Comparison of ENCODE assay signal across 31 cellular contexts in the genomic region with DNA sequence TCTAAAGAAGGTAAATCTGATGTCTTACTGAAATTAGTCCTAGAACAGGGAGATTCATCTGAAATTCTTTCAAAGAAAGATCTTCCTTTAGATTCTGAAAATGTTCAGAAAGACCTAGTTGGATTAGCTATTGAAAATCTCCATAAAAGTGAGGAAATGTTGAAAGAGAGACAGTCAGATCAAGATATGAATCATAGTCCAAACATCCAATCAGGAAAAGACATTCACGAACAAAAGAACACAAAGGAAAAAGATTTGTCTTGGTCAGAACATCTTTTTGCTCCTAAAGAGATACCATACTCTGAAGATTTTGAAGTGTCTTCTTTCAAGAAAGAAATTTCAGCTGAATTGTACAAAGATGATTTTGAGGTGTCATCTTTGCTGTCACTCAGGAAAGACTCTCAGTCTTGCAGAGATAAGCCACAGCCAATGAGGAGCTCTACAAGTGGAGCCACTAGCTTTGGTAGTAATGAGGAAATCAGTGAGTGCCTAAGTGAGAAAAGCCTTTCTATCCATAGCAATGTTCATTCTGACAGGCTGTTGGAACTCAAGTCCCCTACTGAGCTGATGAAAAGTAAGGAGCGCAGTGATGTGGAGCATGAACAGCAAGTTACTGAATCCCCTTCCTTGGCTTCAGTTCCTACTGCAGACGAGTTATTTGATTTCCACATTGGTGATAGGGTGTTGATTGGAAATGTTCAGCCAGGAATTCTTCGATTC.
DNase-seq lines count a peak whose midpoint lies in the region; ATAC-seq, FAIRE-seq and TF ChIP-seq lines count a peak whose summit lies in the region.
"Had no signal": no experiment of that assay in that cellular context is flagged by ENCODE, and none has a peak within 500 bp of the region (broad histone marks: within the 10 kb centered on the region; RNA-seq: fewer than 3 reads in every experiment).

No MANE protein-coding gene starts in this region.

- intact Hi-C loops in natural killer cell (cut with micrococcal nuclease): no loop called here
- intact Hi-C loops in K562 (cut with micrococcal nuclease): no loop called here
- intact Hi-C loops in OCI-LY7 (cut with micrococcal nuclease; ENCODE audit: unreplicated experiment): no loop called here

- H4K20me1 ChIP-seq in K562 (replicated peaks; ENCODE audit: control insufficient read depth, insufficient read depth, low read length): no peaks in the 10 kb centered on the region
- no peaks in the 10 kb centered on the region for H4K20me1 ChIP-seq in OCI-LY7 (ENCODE audit: insufficient read depth, low read length)

- 0 out of 2 replicates have a peak, but pooled peaks cover 3% of the 10 kb centered on the region for H3K9me2 ChIP-seq in OCI-LY7 (ENCODE audit: insufficient read depth, low read length)

- peak overlapping the region; percentile 15 to 24 for H3K27ac Mint-ChIP-seq in natural killer cell
- peak overlapping the region in 1 of 2 donors; percentile 68 for H3K27ac Mint-ChIP-seq in natural killer cell treated with Interleukin-12 subunit alpha and Interleukin-12 subunit beta and Interleukin-15 and Interleukin-18, amount 100 ng/mL, for 72 hours
- H3K27ac Mint-ChIP-seq in stimulated activated naive B cell treated with anti-CD40 and anti-IgM and Interleukin-4, amounts not matched to agents 10 μg/mL and 1 μg/mL and 100 μg/mL, for 72 hours: peak overlapping the region; percentile 44
- H3K27ac Mint-ChIP-seq: activated CD4-positive, alpha-beta T cell treated with anti-CD3 and anti-CD28 coated beads, Interleukin-2, amount 10 ng/mL, durations not matched to agents 24 days and 14 days; activated naive CD8-positive, alpha-beta T cell; activated T-helper 1 cell treated with anti-CD3 and anti-CD28 coated beads, Interleukin-12 subunit alpha, Interleukin-12 subunit beta, Interleukin-2, Interleukin-4 antibody, amounts not matched to agents 30 ng/mL and 10 ng/mL and 1 ng/mL, durations not matched to agents 14 hours and 24 hours and 36 hours had no signal

- TF ChIP-seq RAD21 in K562 (CRISPR knock-in tag; conservative IDR thresholded peaks at IDR 0.05 in 1 of 2, IDR thresholded peaks at IDR 0.05 in 1 of 2): no peak

- no peak overlapping the region for H3K4me2 ChIP-seq in K562 (ENCODE audit: insufficient read depth, low read length)
- no peak overlapping the region for H3K4me2 ChIP-seq in OCI-LY7 (ENCODE audit: low read length)

- H3K27me3 Mint-ChIP-seq in natural killer cell (ENCODE audit: low read depth in 2 of 2): no peaks in the 10 kb centered on the region
- H3K27me3 Mint-ChIP-seq in natural killer cell treated with Interleukin-12 subunit alpha and Interleukin-12 subunit beta and Interleukin-15 and Interleukin-18, amount 100 ng/mL, for 72 hours: no peaks in the 10 kb centered on the region
- no peaks in the 10 kb centered on the region for H3K27me3 Mint-ChIP-seq in stimulated activated naive B cell treated with anti-CD40 and anti-IgM and Interleukin-4, amounts not matched to agents 10 μg/mL and 1 μg/mL and 100 μg/mL, for 72 hours
- H3K27me3 Mint-ChIP-seq: activated CD4-positive, alpha-beta T cell treated with anti-CD3 and anti-CD28 coated beads, Interleukin-2, amount 10 ng/mL, durations not matched to agents 24 days and 14 days; activated naive CD8-positive, alpha-beta T cell had no signal

- peaks cover 38% of the 10 kb centered on the region for H3K36me3 Mint-ChIP-seq in natural killer cell
- peaks cover 29% of the 10 kb centered on the region for H3K36me3 Mint-ChIP-seq in natural killer cell treated with Interleukin-12 subunit alpha and Interleukin-12 subunit beta and Interleukin-15 and Interleukin-18, amount 100 ng/mL, for 72 hours
- H3K36me3 Mint-ChIP-seq in stimulated activated naive B cell treated with anti-CD40 and anti-IgM and Interleukin-4, amounts not matched to agents 10 μg/mL and 1 μg/mL and 100 μg/mL, for 72 hours: peaks cover 48 to 58% of the 10 kb centered on the region in 2 donors

- DNase-seq in natural killer cell: no peak
- no peak for DNase-seq in natural killer cell treated with Interleukin-12 subunit alpha and Interleukin-12 subunit beta and Interleukin-15 and Interleukin-18, amount 100 ng/mL, for 72 hours (ENCODE audit: low spot score)
- DNase-seq in K562 (ENCODE audit: extremely low read depth in 1 of 4, low spot score in 3 of 4): peak in 2 of 4 experiments; percentile 14 to 24
- peak; percentile 50 for DNase-seq in fibroblast of pulmonary artery (ENCODE audit: low read depth)
- DNase-seq in stimulated activated naive B cell treated with anti-CD40 and anti-IgM and Interleukin-4, amounts not matched to agents 10 μg/mL and 1 μg/mL and 100 μg/mL, for 72 hours: no peak
- no peak for DNase-seq in OCI-LY7 (ENCODE audit: low spot score)
- DNase-seq in NCI-H526 treated with DMSO at 0.1 percent for 48 hours (lab: John Stamatoyannopoulos, UW): no peak
- DNase-seq in Ammon's horn (ENCODE audit: low spot score): no peak
- DNase-seq: activated CD4-positive, alpha-beta T cell treated with anti-CD3 and anti-CD28 coated beads, Interleukin-2, amount 10 ng/mL, durations not matched to agents 24 days and 14 days; effector CD8-positive, alpha-beta T cell; gastrocnemius medialis; H7; left cardiac atrium; MG63; NCI-H1105 treated with DMSO at 0.1 percent for 48 hours; NCI-H1930; NCI-H226; NCI-H748 treated with DMSO at 0.1 percent for 48 hours; SIG-M5; sigmoid colon; stimulated activated CD4-positive, alpha-beta T cell treated with anti-CD3 and anti-CD28 coated beads, Interleukin-4, amount 100 ng/mL, for 4 hours; stimulated activated naive CD4-positive, alpha-beta T cell; testis; uterus had no signal

- H3K9me3 Mint-ChIP-seq in natural killer cell: no peaks in the 10 kb centered on the region
- H3K9me3 Mint-ChIP-seq in natural killer cell treated with Interleukin-12 subunit alpha and Interleukin-12 subunit beta and Interleukin-15 and Interleukin-18, amount 100 ng/mL, for 72 hours: no peaks in the 10 kb centered on the region
- no peaks in the 10 kb centered on the region for H3K9me3 Mint-ChIP-seq in stimulated activated naive B cell treated with anti-CD40 and anti-IgM and Interleukin-4, amounts not matched to agents 10 μg/mL and 1 μg/mL and 100 μg/mL, for 72 hours
- H3K9me3 Mint-ChIP-seq: activated CD4-positive, alpha-beta T cell treated with anti-CD3 and anti-CD28 coated beads, Interleukin-2, amount 10 ng/mL, durations not matched to agents 24 days and 14 days; activated T-helper 1 cell treated with anti-CD3 and anti-CD28 coated beads, Interleukin-12 subunit alpha, Interleukin-12 subunit beta, Interleukin-2, Interleukin-4 antibody, amounts not matched to agents 30 ng/mL and 10 ng/mL and 1 ng/mL, durations not matched to agents 14 hours and 24 hours and 36 hours had no signal

- H3K4me3 ChIP-seq in K562 (no peak overlapping the region), fibroblast of pulmonary artery (replicated peaks; ENCODE audit: low read depth, low read length) (no peak overlapping the region), OCI-LY7 (ENCODE audit: low read depth, low read length, poor library complexity, severe bottlenecking) (no peak overlapping the region)
- H3K4me3 ChIP-seq: gastrocnemius medialis, MG63, prostate gland, sigmoid colon, testis, uterus had no signal

- H3K9me1 ChIP-seq in K562 (ENCODE audit: control insufficient read depth, insufficient read depth, low read length): no peaks in the 10 kb centered on the region

- H3K4me3 Mint-ChIP-seq in natural killer cell: no peak overlapping the region
- H3K4me3 Mint-ChIP-seq in natural killer cell treated with Interleukin-12 subunit alpha and Interleukin-12 subunit beta and Interleukin-15 and Interleukin-18, amount 100 ng/mL, for 72 hours: no peak overlapping the region
- H3K4me3 Mint-ChIP-seq in stimulated activated naive B cell treated with anti-CD40 and anti-IgM and Interleukin-4, amounts not matched to agents 10 μg/mL and 1 μg/mL and 100 μg/mL, for 72 hours: no peak overlapping the region
- H3K4me3 Mint-ChIP-seq: activated CD4-positive, alpha-beta T cell treated with anti-CD3 and anti-CD28 coated beads, Interleukin-2, amount 10 ng/mL, durations not matched to agents 24 days and 14 days; activated naive CD8-positive, alpha-beta T cell; activated T-helper 1 cell treated with anti-CD3 and anti-CD28 coated beads, Interleukin-12 subunit alpha, Interleukin-12 subunit beta, Interleukin-2, Interleukin-4 antibody, amounts not matched to agents 30 ng/mL and 10 ng/mL and 1 ng/mL, durations not matched to agents 14 hours and 24 hours and 36 hours had no signal

- no peak for FAIRE-seq in K562 (lab: Jason Lieb, UNC)
- FAIRE-seq: GM19239, RCC 7860 had no signal

- no peaks in the 10 kb centered on the region for H3K27me3 ChIP-seq in K562 (ENCODE audit: control insufficient read depth in 2 of 2, insufficient read depth in 2 of 2, low read length in 2 of 2)
- H3K27me3 ChIP-seq: gastrocnemius medialis, MG63, neutrophil, sigmoid colon, testis, uterus had no signal

- BruUV-seq in K562 (replicated peaks; lab: Mats Ljungman, UMichigan) (no TSS peak), OCI-LY7 (replicated peaks; lab: Mats Ljungman, UMichigan) (no TSS peak)

- H2AFZ ChIP-seq in K562 (ENCODE audit: low read depth, low read length): no peak overlapping the region
- no peak overlapping the region for H2AFZ ChIP-seq in OCI-LY7 (ENCODE audit: low read length)

- peaks cover 81% of the 10 kb centered on the region; the same call in 2 of the 3 replicates for H3K36me3 ChIP-seq in K562 (ENCODE audit: control insufficient read depth, insufficient read depth, low read length)
- H3K36me3 ChIP-seq in OCI-LY7 (ENCODE audit: insufficient read depth, low read length): peaks cover 91% of the 10 kb centered on the region
- H3K36me3 ChIP-seq: uterus had no signal

- ATAC-seq in natural killer cell: no peak
- no peak for ATAC-seq in natural killer cell treated with Interleukin-12 subunit alpha and Interleukin-12 subunit beta and Interleukin-15 and Interleukin-18, amount 100 ng/mL, for 72 hours
- ATAC-seq in K562: no peak; the same call in 2 of the 3 replicates
- no peak for ATAC-seq in stimulated activated naive B cell treated with anti-CD40 and anti-IgM and Interleukin-4, amounts not matched to agents 10 μg/mL and 1 μg/mL and 100 μg/mL, for 72 hours (replicated peaks)
- ATAC-seq: gastrocnemius medialis, left cardiac atrium had no signal

- H3K79me2 ChIP-seq in K562 (ENCODE audit: control insufficient read depth, insufficient read depth, low read length) (no peaks in the 10 kb centered on the region), OCI-LY7 (ENCODE audit: insufficient read depth, low read depth, low read length) (no peaks in the 10 kb centered on the region)

- no peaks in the 10 kb centered on the region for H3K4me1 ChIP-seq in K562 (replicated peaks in 1 of 2; ENCODE audit: control insufficient read depth in 2 of 2, insufficient read depth in 2 of 2, low read length in 2 of 2)
- no peaks in the 10 kb centered on the region for H3K4me1 ChIP-seq in OCI-LY7 (ENCODE audit: insufficient read depth, low read length, poor library complexity, severe bottlenecking)
- H3K4me1 ChIP-seq: prostate gland, testis, uterus had no signal

- H3K9me3 ChIP-seq in K562 (replicated peaks; ENCODE audit: control insufficient read depth, insufficient read depth, low read depth, low read length): no peaks in the 10 kb centered on the region
- H3K9me3 ChIP-seq in OCI-LY7 (ENCODE audit: low read length): no peaks in the 10 kb centered on the region
- H3K9me3 ChIP-seq: gastrocnemius medialis, MG63, neutrophil, prostate gland, sigmoid colon, testis, uterus had no signal

- H3K27ac ChIP-seq in K562 (ENCODE audit: extremely low read depth, low read depth, low read length): no peak overlapping the region
- no peak overlapping the region for H3K27ac ChIP-seq in OCI-LY7 (ENCODE audit: low read depth, low read length, poor library complexity, severe bottlenecking)
- H3K27ac ChIP-seq: gastrocnemius medialis, neutrophil, prostate gland, sigmoid colon, testis, uterus, VCaP had no signal

- WGBS in K562 (ENCODE audit: insufficient coverage, low coverage, missing lambda C conversion rate): 81% methylated on average over 4 of the region's 4 CpGs

- no peak for TF ChIP-seq EP300 in K562 (IDR thresholded peaks at IDR 0.05; ENCODE audit: low read length)

- POLR2A ChIA-PET in K562 (lab: Yijun Ruan, JAX) (interaction anchor here (1.0 kb wide), 1 partner anchor 8 kb away, joined by 3 read pairs; no protein-coding TSS in a partner anchor), OCI-LY7 (lab: Charles Lee) (no interaction called here)

- CTCF ChIA-PET in K562 (lab: Yijun Ruan, JAX; ENCODE audit: low intra/inter-chr PET ratio) (no interaction called here), OCI-LY7 (lab: Charles Lee; ENCODE audit: unreplicated experiment) (no interaction called here)

- no peak for TF ChIP-seq POLR2A in K562 (conservative IDR thresholded peaks at IDR 0.05)

- TF ChIP-seq CTCF in natural killer cell (IDR thresholded peaks at IDR 0.05) (no peak), K562 (IDR thresholded peaks at IDR 0.05 in 2 of 3, conservative IDR thresholded peaks at IDR 0.05 in 1 of 3; ENCODE audit: insufficient read depth in 2 of 3, low read depth in 1 of 3, low read length in 3 of 3) (no peak), fibroblast of pulmonary artery (IDR thresholded peaks at IDR 0.05; ENCODE audit: low read length, missing control alignments) (no peak), OCI-LY7 (conservative IDR thresholded peaks at IDR 0.05; ENCODE audit: low read length) (no peak)

- H3K9ac ChIP-seq in K562 (ENCODE audit: insufficient read depth in 1 of 2, low read depth in 2 of 2, low read length in 2 of 2): no peak overlapping the region

- no peaks in the 10 kb centered on the region for H3K4me1 Mint-ChIP-seq in natural killer cell
- peaks cover 0 to 3% of the 10 kb centered on the region in 2 donors for H3K4me1 Mint-ChIP-seq in natural killer cell treated with Interleukin-12 subunit alpha and Interleukin-12 subunit beta and Interleukin-15 and Interleukin-18, amount 100 ng/mL, for 72 hours (ENCODE audit: low read depth in 2 of 2)
- no peaks in the 10 kb centered on the region for H3K4me1 Mint-ChIP-seq in stimulated activated naive B cell treated with anti-CD40 and anti-IgM and Interleukin-4, amounts not matched to agents 10 μg/mL and 1 μg/mL and 100 μg/mL, for 72 hours

- in situ Hi-C loops in K562 (cut with MboI): no loop called here
